ENCODE assay signal across 8 cellular contexts in the genomic region with DNA sequence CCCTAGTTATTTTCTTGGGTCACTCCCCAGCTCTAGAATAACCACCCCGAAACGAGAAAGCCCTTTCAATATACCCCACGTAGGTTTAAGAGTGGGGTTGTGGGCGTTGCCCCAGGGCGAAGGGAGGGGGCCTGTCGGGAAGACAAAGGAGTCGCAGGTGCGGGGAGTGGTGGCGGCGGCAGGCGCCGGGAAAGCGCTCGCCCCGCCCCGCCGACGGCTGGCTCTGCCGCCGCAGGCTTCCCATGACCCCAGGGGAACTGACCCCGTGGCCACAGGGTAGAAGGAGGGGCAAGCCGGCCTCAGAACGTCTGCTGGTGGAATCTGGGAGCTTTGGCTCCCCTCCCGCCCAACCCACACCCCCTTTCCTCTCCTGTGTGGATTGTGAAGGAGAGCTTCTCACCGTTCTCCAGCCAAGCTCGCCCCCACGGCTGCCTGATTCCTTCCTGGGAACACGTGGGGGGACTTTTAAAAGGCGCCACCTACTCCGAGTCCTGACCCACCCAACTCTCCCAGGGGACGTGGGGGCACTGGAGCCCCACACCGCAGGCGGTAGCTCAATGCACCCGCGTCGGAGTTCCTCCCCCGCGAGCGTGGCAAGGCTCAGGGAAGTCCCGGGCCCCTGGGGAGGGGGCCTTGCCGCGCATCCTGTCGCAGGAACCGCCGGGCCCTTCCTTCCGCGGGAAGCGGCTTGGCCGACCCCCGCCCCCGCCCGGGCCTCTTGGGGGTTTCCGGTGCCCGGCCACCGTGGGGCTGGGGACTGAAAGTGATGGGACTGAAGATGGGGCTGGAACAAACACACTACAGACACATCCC. TPM values are rescaled to one million over a fixed set of nuclear protein-coding genes. Genes with fewer than 3 reads are reported as not detected.
DNase-seq lines count a peak whose midpoint lies in the region; ATAC-seq and TF ChIP-seq lines count a peak whose summit lies in the region.

No MANE protein-coding gene starts in this region.

- H3K9me3 ChIP-seq in OCI-LY3 (ENCODE audit: insufficient read depth, low read length) = no peaks in the 10 kb centered on the region
- no peaks in the 10 kb centered on the region for H3K9me3 ChIP-seq in esophagus muscularis mucosa
- no peaks in the 10 kb centered on the region for H3K9me3 ChIP-seq in thoracic aorta

- peak overlapping the region; percentile 58 for H3K9ac ChIP-seq in OCI-LY3 (ENCODE audit: low read length)

- intact Hi-C loops in esophagus muscularis mucosa (cut with DNase I) = loop anchor here (10.0 kb wide), 1 partner anchor 689 kb away; no protein-coding TSS in a partner anchor

- TF ChIP-seq POLR2A in esophagus muscularis mucosa (IDR thresholded peaks at IDR 0.05; ENCODE audit: low read depth) = peak; percentile 13

- H3K4me1 ChIP-seq in OCI-LY3 (ENCODE audit: low read length) (peaks cover 53% of the 10 kb centered on the region), esophagus muscularis mucosa (peaks cover 20 to 41% (median 31%) of the 10 kb centered on the region in 4 donors), thoracic aorta (ENCODE audit: control insufficient read depth in 1 of 2, low read depth in 2 of 2) (peaks cover 3 to 18% of the 10 kb centered on the region in 2 donors)

- H3K27me3 ChIP-seq in BJ (ENCODE audit: control insufficient read depth, insufficient read depth, low read length) = no peaks in the 10 kb centered on the region
- no peaks in the 10 kb centered on the region for H3K27me3 ChIP-seq in H7 (ENCODE audit: control insufficient read depth, insufficient read depth, low read length)
- no peaks in the 10 kb centered on the region for H3K27me3 ChIP-seq in OCI-LY3 (ENCODE audit: low read depth, low read length)
- H3K27me3 ChIP-seq in esophagus muscularis mucosa = no peaks in the 10 kb centered on the region
- H3K27me3 ChIP-seq in thoracic aorta (replicated peaks; ENCODE audit: insufficient read depth) = no peaks in the 10 kb centered on the region

- DNase-seq in BJ (ENCODE audit: low read depth) (no peak), H7 (peak; percentile 97), esophagus muscularis mucosa (ENCODE audit: extremely low spot score) (peak; percentile 93), myocyte (ENCODE audit: low read depth) (peak; percentile 88), thoracic aorta (ENCODE audit: low spot score) (no peak)
- peak; percentile 77 to 81 for DNase-seq in activated T-cell treated with anti-CD3 and anti-CD28 coated beads, Interleukin-2, amount 50 U/mL, for 48 hours

- 8% methylated on average over 19 of the region's 55 CpGs for WGBS in esophagus muscularis mucosa

- ATAC-seq in thoracic aorta (ENCODE audit: insufficient number of reproducible peaks, low FRiP score, low read depth) (no peak), HG03354 (IDR thresholded peaks at IDR 0.05; ENCODE audit: poor library complexity, severe bottlenecking, unreplicated experiment) (no peak)

- no peaks in the 10 kb centered on the region for H4K20me1 ChIP-seq in OCI-LY3 (ENCODE audit: insufficient read depth, low read length)

- TF ChIP-seq EP300 in esophagus muscularis mucosa (IDR thresholded peaks at IDR 0.05) = no peak

- TF ChIP-seq CTCF in BJ (IDR thresholded peaks at IDR 0.05; ENCODE audit: insufficient read depth, low read depth, low read length) (no peak), OCI-LY3 (IDR thresholded peaks at IDR 0.05; ENCODE audit: low read depth, low read length) (no peak), esophagus muscularis mucosa (IDR thresholded peaks at IDR 0.05) (no peak), thoracic aorta (IDR thresholded peaks at IDR 0.05) (no peak)

- H3K4me2 ChIP-seq in OCI-LY3 (ENCODE audit: low read length) = peak overlapping the region; percentile 81

- H3K36me3 ChIP-seq in BJ (ENCODE audit: control insufficient read depth, insufficient read depth, low read length) (peaks cover 6% of the 10 kb centered on the region; the same call in 1 of the 2 replicates), H7 (replicated peaks; ENCODE audit: control insufficient read depth, insufficient read depth, low read length) (peaks cover 3% of the 10 kb centered on the region), OCI-LY3 (replicated peaks; ENCODE audit: low read depth, low read length) (peaks cover 14% of the 10 kb centered on the region), esophagus muscularis mucosa (peaks cover 0 to 20% (median 0%) of the 10 kb centered on the region in 4 donors), thoracic aorta (no peaks in the 10 kb centered on the region)

- no peak overlapping the region; the same call in 1 of the 2 replicates for H2AFZ ChIP-seq in OCI-LY3 (ENCODE audit: low read depth, low read length)

- CTCF ChIA-PET in BJ (lab: Yijun Ruan, JAX) = interaction anchor here (0.5 to 2.5 kb wide), 8 partner anchors 8 to 207 kb away, joined by 3 to 9 read pairs (median 4); no protein-coding TSS in a partner anchor

- peaks cover 23% of the 10 kb centered on the region for H3K79me2 ChIP-seq in OCI-LY3 (ENCODE audit: low read length)

- peak overlapping the region; percentile 54 for H3K27ac ChIP-seq in OCI-LY3 (ENCODE audit: low read length)
- H3K27ac ChIP-seq in esophagus muscularis mucosa (replicated peaks in 1 of 4) = peak overlapping the region; percentile 95 to 100 (median 98)
- H3K27ac ChIP-seq in thoracic aorta = peak overlapping the region; percentile 99 to 100

- H3K4me3 ChIP-seq in BJ (ENCODE audit: low read depth, low read length) (peak overlapping the region; percentile 92), H7 (ENCODE audit: insufficient read depth, low read depth, low read length) (peak overlapping the region; percentile 99), OCI-LY3 (ENCODE audit: low read length) (peak overlapping the region; percentile 76), esophagus muscularis mucosa (peak overlapping the region; percentile 70 to 95 (median 94)), thoracic aorta (peak overlapping the region; percentile 100)

- POLR2A ChIA-PET in BJ (lab: Charles Lee) = interaction anchor here (0.6 kb wide), 3 partner anchors 9 to 100 kb away, joined by 3 to 5 read pairs (median 3); no protein-coding TSS in a partner anchor

RNA-seq across cellular contexts. Expression of a gene that starts 5.5 kb away (rescaled TPM):
- polyA plus RNA-seq in BJ (2011; rRNA removed) = 9.1 and 18.2 TPM in 2 replicates
- polyA minus RNA-seq in BJ (2011; rRNA and poly(A)+ RNA removed) = 4.2 and 7.4 TPM in 2 replicates
- 34.5 and 56.4 TPM in 2 replicates for total RNA-seq in H7 (2014; rRNA removed; shearing (Covaris generic))
- total RNA-seq in esophagus muscularis mucosa (100 to 1,000 TPM in 1 of 4 donors, 10 to 100 TPM in 3; 29.1 to 144 (median 62.3) TPM), myocyte (20.8 and 21.8 TPM in 2 replicates), thoracic aorta (100 to 1,000 TPM; 125 to 440 TPM)
- 28.1 TPM for polyA plus RNA-seq in myocyte (2012)

RNA-seq across cellular contexts. Expression of a gene that starts 5.5 kb away (rescaled TPM):
- polyA plus RNA-seq in BJ (2011; rRNA removed) = 56.8 and 73.1 TPM in 2 replicates
- polyA minus RNA-seq in BJ (2011; rRNA and poly(A)+ RNA removed) = 50.4 and 54.7 TPM in 2 replicates
- 60.1 and 60.7 TPM in 2 replicates for total RNA-seq in H7 (2014; rRNA removed; shearing (Covaris generic))
- total RNA-seq in esophagus muscularis mucosa (10 to 100 TPM; 50.2 to 62.6 (median 56.6) TPM), myocyte (54.1 and 85.2 TPM in 2 replicates), thoracic aorta (10 to 100 TPM; 30.8 to 83.4 TPM)
- polyA plus RNA-seq in myocyte (2012) = 80.6 TPM

RNA-seq across cellular contexts. Expression of a gene that starts 37.6 kb away (rescaled TPM):
- polyA plus RNA-seq in BJ (2011; rRNA removed) = 46.8 and 98.7 TPM in 2 replicates
- 65.7 and 80.7 TPM in 2 replicates for polyA minus RNA-seq in BJ (2011; rRNA and poly(A)+ RNA removed)
- total RNA-seq in H7 (2014; rRNA removed; shearing (Covaris generic)) = 254 and 292 TPM in 2 replicates
- total RNA-seq in esophagus muscularis mucosa = 10 to 100 TPM; 24.5 to 61.6 (median 29.6) TPM
- total RNA-seq in myocyte = 59.7 and 66.2 TPM in 2 replicates
- polyA plus RNA-seq in myocyte (2012) = 42.8 TPM
- 10 to 100 TPM; 27.2 to 28.8 TPM for total RNA-seq in thoracic aorta

RNA-seq across cellular contexts. Expression of a gene that starts 39.1 kb away (rescaled TPM):
- 15.9 and 30.8 TPM in 2 replicates for polyA plus RNA-seq in BJ (2011; rRNA removed)
- 20.2 and 36.8 TPM in 2 replicates for polyA minus RNA-seq in BJ (2011; rRNA and poly(A)+ RNA removed)
- total RNA-seq in H7 (2014; rRNA removed; shearing (Covaris generic)) = 81.5 and 89.1 TPM in 2 replicates
- total RNA-seq in esophagus muscularis mucosa (10 to 100 TPM; 21.4 to 27.6 (median 26.9) TPM), myocyte (23.3 and 30.0 TPM in 2 replicates), thoracic aorta (10 to 100 TPM; 35.3 to 52.3 TPM)
- polyA plus RNA-seq in myocyte (2012) = 20.0 TPM

RNA-seq across cellular contexts. Expression of a gene that starts 53.0 kb away (rescaled TPM):
- 0.29 and 0.34 TPM in 2 replicates for polyA plus RNA-seq in BJ (2011; rRNA removed)
- polyA minus RNA-seq in BJ (2011; rRNA and poly(A)+ RNA removed) = 0.28 and 0.31 TPM in 2 replicates
- 1.5 and 1.7 TPM in 2 replicates for total RNA-seq in H7 (2014; rRNA removed; shearing (Covaris generic))
- total RNA-seq in esophagus muscularis mucosa (10 to 100 TPM; 11.9 to 20.2 (median 17.0) TPM), myocyte (not detected in 2 replicates), thoracic aorta (10 to 100 TPM; 10.6 to 36.1 TPM)
- polyA plus RNA-seq in myocyte (2012) = 0.06 TPM

Comparison
In these comparisons a context has a peak if more than half of its experiments do, and no peak if none do; other contexts are left out.
1. DNase-seq: peak in H7 (single experiment), activated T-cell treated with anti-CD3 and anti-CD28 coated beads, Interleukin-2, amount 50 U/mL, for 48 hours (2 of 2), esophagus muscularis mucosa (single experiment) and myocyte (single experiment); none in BJ (single experiment) and thoracic aorta (single experiment).
2. Peak in every context shown above with its lines, with median percentiles within 50 percentile points of each other: H3K4me3 ChIP-seq and H3K27ac ChIP-seq.